16 cellular contexts compared by ENCODE assay signal in the genomic region with DNA sequence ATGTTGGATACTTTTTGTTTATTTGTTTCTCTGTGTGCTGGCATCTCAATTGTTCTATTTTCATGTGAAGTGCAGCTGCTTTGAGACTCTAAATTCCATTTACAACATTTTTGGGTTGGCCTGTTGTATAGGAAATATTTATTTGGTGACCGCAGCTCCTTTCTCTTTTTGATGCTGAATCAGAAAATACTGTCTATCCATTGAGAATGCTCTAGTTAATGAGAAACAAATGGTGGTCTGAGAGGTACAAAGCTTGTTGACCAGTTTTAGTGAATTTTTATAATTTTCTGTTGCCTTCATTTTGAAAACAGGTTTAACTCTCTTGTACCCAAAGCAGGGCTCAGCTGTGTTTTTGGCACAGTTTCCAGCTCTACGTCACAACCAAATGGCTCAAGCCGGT.
DNase-seq lines count a peak whose midpoint lies in the region; ATAC-seq and TF ChIP-seq lines count a peak whose summit lies in the region.
"Had no signal": no experiment of that assay in that cellular context is flagged by ENCODE, and none has a peak within 500 bp of the region (broad histone marks: within the 10 kb centered on the region; RNA-seq: fewer than 3 reads in every experiment).

No MANE protein-coding gene starts in this region.

- peak overlapping the region; percentile 41 for H3K27ac ChIP-seq in SJSA1
- H3K27ac ChIP-seq: BLaER1 treated with 17β-estradiol and CSF1 and Interleukin-3, amounts not matched to agents 10 nM and 100 nM; KMS-11 had no signal

- peak; percentile 45 for DNase-seq in GM03348 (ENCODE audit: low spot score)
- DNase-seq in SJSA1 (ENCODE audit: low read depth in 1 of 2, low spot score in 2 of 2) = peak in 1 of 2 experiments; percentile 78
- DNase-seq in fibroblast of mammary gland (ENCODE audit: low read depth) = peak; percentile 11
- DNase-seq in KBM-7 = no peak
- DNase-seq in KG1 (lab: John Stamatoyannopoulos, UW) = no peak
- DNase-seq: ACHN; Calu3; CD8-positive, alpha-beta T cell; DND-41; EL had no signal

- no peaks in the 10 kb centered on the region for H3K9me3 ChIP-seq in SJSA1 (replicated peaks)
- H3K9me3 ChIP-seq: HAP-1 had no signal

- H3K4me1 ChIP-seq in SJSA1 (replicated peaks) = peaks cover 32% of the 10 kb centered on the region
- H3K4me1 ChIP-seq: BLaER1 treated with 17β-estradiol and CSF1 and Interleukin-3, amounts not matched to agents 10 nM and 100 nM; HAP-1 had no signal

- no peaks in the 10 kb centered on the region for H3K27me3 ChIP-seq in SJSA1 (replicated peaks)
- H3K27me3 ChIP-seq: BLaER1 treated with 17β-estradiol and CSF1 and Interleukin-3, amounts not matched to agents 10 nM and 100 nM had no signal

- no peak for ATAC-seq in GM18868 (IDR thresholded peaks at IDR 0.05; ENCODE audit: unreplicated experiment)
- ATAC-seq in HG03469 (IDR thresholded peaks at IDR 0.05; ENCODE audit: unreplicated experiment) = no peak
- ATAC-seq: CD8-positive, alpha-beta T cell; HepG2 had no signal

- in situ Hi-C loops in KBM-7 (cut with MboI; ENCODE audit: low pct_unique_long_range_greater_than_20kb, low sequenced_read_pairs) = no loop called here

- H3K4me3 ChIP-seq in SJSA1 (no peak overlapping the region), fibroblast of mammary gland (ENCODE audit: control insufficient read depth, low read depth, low read length) (no peak overlapping the region)
- H3K4me3 ChIP-seq: BLaER1 treated with 17β-estradiol and CSF1 and Interleukin-3, amounts not matched to agents 10 nM and 100 nM; HAP-1 had no signal

- no peaks in the 10 kb centered on the region for H3K36me3 ChIP-seq in SJSA1
- H3K36me3 ChIP-seq: BLaER1 treated with 17β-estradiol and CSF1 and Interleukin-3, amounts not matched to agents 10 nM and 100 nM; HAP-1 had no signal

- no peak for TF ChIP-seq CTCF in fibroblast of mammary gland (conservative IDR thresholded peaks at IDR 0.05; ENCODE audit: control insufficient read depth, insufficient read depth, low read depth, low read length)

Comparison
In these comparisons a context has a peak if more than half of its experiments do, and no peak if none do; other contexts are left out.
1. DNase-seq: peak in GM03348 (single experiment) and fibroblast of mammary gland (single experiment); none in KBM-7 (single experiment) and KG1 (single experiment).